In the genomic region with DNA sequence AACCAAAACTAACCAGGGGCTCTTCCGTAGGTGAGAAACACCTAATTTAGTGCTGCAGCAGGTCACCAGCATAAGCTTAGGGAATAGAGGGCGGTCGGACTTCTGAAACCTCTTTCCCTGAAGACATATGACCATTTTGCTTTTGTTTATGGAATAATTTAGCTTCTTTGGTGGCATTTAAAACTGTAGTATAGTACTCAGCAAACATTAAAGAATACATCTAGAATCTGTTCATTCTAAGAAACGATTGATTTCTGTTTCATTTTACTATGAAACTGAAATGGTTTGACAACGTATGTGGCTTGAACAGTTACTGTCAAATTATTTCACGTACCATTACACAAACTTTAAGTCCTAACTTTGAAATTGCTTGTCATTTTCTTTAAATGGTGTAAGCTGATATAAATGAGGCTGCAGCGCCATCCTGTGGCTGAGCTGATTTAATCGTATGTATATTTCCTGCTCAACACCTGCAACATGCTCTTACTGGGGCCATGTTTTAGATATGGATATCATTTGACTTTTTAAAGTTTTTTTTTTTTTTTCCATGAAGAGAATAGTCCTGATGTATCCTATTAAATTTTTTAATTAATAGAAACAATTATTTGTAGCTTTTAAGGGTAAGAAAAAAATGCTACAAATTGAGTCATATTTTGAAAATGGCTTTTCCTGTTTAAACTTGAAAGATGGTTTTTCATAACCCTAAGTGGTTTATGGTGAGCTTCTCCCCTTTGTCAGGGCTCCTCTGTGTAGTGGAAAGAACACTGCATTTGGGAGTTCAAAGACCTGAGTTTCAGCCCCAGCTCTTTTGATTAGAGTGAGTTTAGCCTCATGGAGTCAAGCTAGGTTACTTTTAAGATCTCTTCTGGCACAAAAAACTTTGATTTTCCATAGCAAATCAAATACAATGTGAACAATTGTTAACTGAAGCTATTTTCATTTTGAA, we compare ENCODE assay signal across 8 cellular contexts.
DNase-seq lines count a peak whose midpoint lies in the region; ATAC-seq and TF ChIP-seq lines count a peak whose summit lies in the region.

No MANE protein-coding gene starts in this region.

- peak; percentile 69 for ATAC-seq in GM18517 (IDR thresholded peaks at IDR 0.05; ENCODE audit: unreplicated experiment)
- peak; percentile 46 for ATAC-seq in HG03039 (IDR thresholded peaks at IDR 0.05; ENCODE audit: unreplicated experiment)
- ATAC-seq in central memory CD8-positive, alpha-beta T cell (replicated peaks; ENCODE audit: extremely low read depth, poor library complexity, severe bottlenecking) = peak; percentile 76

- H3K27ac Mint-ChIP-seq in central memory CD8-positive, alpha-beta T cell (ENCODE audit: low read depth) = peak overlapping the region; percentile 76

- no peak for DNase-seq in AG04449 (ENCODE audit: low read depth, low spot score)
- DNase-seq in NCI-H2171 (lab: John Stamatoyannopoulos, UW) = peak; percentile 57
- peak; percentile 79 for DNase-seq in activated CD4-positive, CD25-positive, alpha-beta regulatory T cell treated with anti-CD3 and anti-CD28 coated beads, Interleukin-2, amount 50 U/mL, for 72 hours
- peak; percentile 79 to 80 for DNase-seq in central memory CD8-positive, alpha-beta T cell (ENCODE audit: low spot score in 2 of 2)
- DNase-seq in left kidney (ENCODE audit: low read depth, low spot score) = peak; percentile 77
- DNase-seq in stimulated activated CD4-positive, alpha-beta T cell treated with anti-CD3 and anti-CD28 coated beads, Interleukin-4, amount 100 ng/mL, for 48 hours (ENCODE audit: low read depth in 2 of 2) = peak; percentile 82 to 85

- H3K4me1 Mint-ChIP-seq in central memory CD8-positive, alpha-beta T cell = no peaks in the 10 kb centered on the region

- CTCF ChIA-PET in AG04449 (lab: Yijun Ruan, JAX) = interaction anchor here (0.5 to 8.1 kb wide), 75 partner anchors 9 to 982 kb away, joined by 3 to 145 read pairs (median 4); a partner anchor contains a TSS

- TF ChIP-seq CTCF in AG04449 (IDR thresholded peaks at IDR 0.05; ENCODE audit: insufficient read depth, low read length, missing control alignments) = peak; percentile 39

- H3K4me3 ChIP-seq in AG04449 (ENCODE audit: low read depth, low read length) = no peak overlapping the region

- POLR2A ChIA-PET in AG04449 (lab: Yijun Ruan, JAX) = interaction anchor here (0.6 kb wide), 1 partner anchor 301 kb away, joined by 3 read pairs; no protein-coding TSS in a partner anchor

- no peaks in the 10 kb centered on the region for H3K27me3 Mint-ChIP-seq in central memory CD8-positive, alpha-beta T cell

- H3K4me3 Mint-ChIP-seq in central memory CD8-positive, alpha-beta T cell = peak overlapping the region; percentile 25

- H3K9me3 Mint-ChIP-seq in central memory CD8-positive, alpha-beta T cell = no peaks in the 10 kb centered on the region

- no peaks in the 10 kb centered on the region for H3K36me3 Mint-ChIP-seq in central memory CD8-positive, alpha-beta T cell (ENCODE audit: insufficient read depth)
